1 cellular context compared by ENCODE assay signal in genomic region chr14:104694475-104694950, GRCh38.
TF ChIP-seq lines count a peak whose summit lies in the region.

No MANE protein-coding gene starts in this region.

TF ChIP-seq in HepG2, 621 proteins besides CTCF, POLR2A, EP300 and RAD21:
- no peak for TF ChIP-seq ISX (CRISPR knock-in tag; conservative IDR thresholded peaks at IDR 0.05)
- peak; percentile 32; the same call in 1 of the 2 replicates for TF ChIP-seq ZNF563 (CRISPR knock-in tag; IDR thresholded peaks at IDR 0.05)
TF ChIP-seq in HepG2: peak in this region for 1.
